In genomic region chr7:903921-904755, GRCh38 we compare ENCODE assay signal across 2 cellular contexts.
TF ChIP-seq lines count a peak whose summit lies in the region.

No MANE protein-coding gene starts in this region.

TF ChIP-seq in IMR-90, 13 proteins besides CTCF, POLR2A, EP300 and RAD21:
- no peak for TF ChIP-seq FOS (IDR thresholded peaks at IDR 0.05; ENCODE audit: low read depth, low read length)
- no peak for TF ChIP-seq MXI1 (IDR thresholded peaks at IDR 0.05; ENCODE audit: borderline replicate concordance, low read depth, low read length)
- TF ChIP-seq SMC3 (IDR thresholded peaks at IDR 0.05; ENCODE audit: low read depth, low read length) = no peak
- no peak for TF ChIP-seq MAFK (IDR thresholded peaks at IDR 0.05; ENCODE audit: low read depth, low read length)
- no peak for TF ChIP-seq CHD1 (IDR thresholded peaks at IDR 0.05; ENCODE audit: low read depth, low read length)
- no peak for TF ChIP-seq CEBPB (IDR thresholded peaks at IDR 0.05; ENCODE audit: low read depth, low read length)
- no peak for TF ChIP-seq MAZ (IDR thresholded peaks at IDR 0.05; ENCODE audit: borderline replicate concordance, low read depth, low read length)
- TF ChIP-seq BHLHE40 (IDR thresholded peaks at IDR 0.05; ENCODE audit: low read depth, low read length) = no peak
- TF ChIP-seq, protein P1, sequence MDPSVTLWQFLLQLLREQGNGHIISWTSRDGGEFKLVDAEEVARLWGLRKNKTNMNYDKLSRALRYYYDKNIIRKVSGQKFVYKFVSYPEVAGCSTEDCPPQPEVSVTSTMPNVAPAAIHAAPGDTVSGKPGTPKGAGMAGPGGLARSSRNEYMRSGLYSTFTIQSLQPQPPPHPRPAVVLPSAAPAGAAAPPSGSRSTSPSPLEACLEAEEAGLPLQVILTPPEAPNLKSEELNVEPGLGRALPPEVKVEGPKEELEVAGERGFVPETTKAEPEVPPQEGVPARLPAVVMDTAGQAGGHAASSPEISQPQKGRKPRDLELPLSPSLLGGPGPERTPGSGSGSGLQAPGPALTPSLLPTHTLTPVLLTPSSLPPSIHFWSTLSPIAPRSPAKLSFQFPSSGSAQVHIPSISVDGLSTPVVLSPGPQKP (IDR thresholded peaks at IDR 0.05; ENCODE audit: borderline replicate concordance, low read depth, low read length) = no peak
- TF ChIP-seq RCOR1 (IDR thresholded peaks at IDR 0.05; ENCODE audit: insufficient replicate concordance, low read length) = no peak
- no peak for TF ChIP-seq NFE2L2 (IDR thresholded peaks at IDR 0.05; ENCODE audit: low read depth, low read length)
- TF ChIP-seq RFX5 (IDR thresholded peaks at IDR 0.05; ENCODE audit: low read depth, low read length) = no peak
- TF ChIP-seq, protein P2, sequence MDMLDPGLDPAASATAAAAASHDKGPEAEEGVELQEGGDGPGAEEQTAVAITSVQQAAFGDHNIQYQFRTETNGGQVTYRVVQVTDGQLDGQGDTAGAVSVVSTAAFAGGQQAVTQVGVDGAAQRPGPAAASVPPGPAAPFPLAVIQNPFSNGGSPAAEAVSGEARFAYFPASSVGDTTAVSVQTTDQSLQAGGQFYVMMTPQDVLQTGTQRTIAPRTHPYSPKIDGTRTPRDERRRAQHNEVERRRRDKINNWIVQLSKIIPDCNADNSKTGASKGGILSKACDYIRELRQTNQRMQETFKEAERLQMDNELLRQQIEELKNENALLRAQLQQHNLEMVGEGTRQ (IDR thresholded peaks at IDR 0.05; ENCODE audit: low read depth, low read length) = no peak

TF ChIP-seq in H1, 55 proteins besides CTCF, POLR2A, EP300 and RAD21:
- TF ChIP-seq JUND (IDR thresholded peaks at IDR 0.05; ENCODE audit: low read length) (no peak), YY1 (IDR thresholded peaks at IDR 0.05; ENCODE audit: low read depth, low read length) (no peak), KDM4A (IDR thresholded peaks at IDR 0.05; ENCODE audit: low read depth, low read length, severe bottlenecking) (no peak), SAP30 (IDR thresholded peaks at IDR 0.05; ENCODE audit: insufficient read depth, insufficient replicate concordance, low read length) (no peak), CBX5 (IDR thresholded peaks at IDR 0.05; ENCODE audit: low read depth, low read length) (no peak), CEBPB (IDR thresholded peaks at IDR 0.05; ENCODE audit: low read depth, low read length) (no peak), BCL11A (IDR thresholded peaks at IDR 0.05; ENCODE audit: low read depth in 2 of 2, low read length in 2 of 2) (no peak), BRCA1 (IDR thresholded peaks at IDR 0.05; ENCODE audit: low read depth, low read length) (no peak), ATF2 (IDR thresholded peaks at IDR 0.05; ENCODE audit: low read length) (no peak), GABPA (IDR thresholded peaks at IDR 0.05; ENCODE audit: borderline replicate concordance, insufficient read depth, low read length) (no peak)
